ENCODE assay signal across 8 cellular contexts in the genomic region with DNA sequence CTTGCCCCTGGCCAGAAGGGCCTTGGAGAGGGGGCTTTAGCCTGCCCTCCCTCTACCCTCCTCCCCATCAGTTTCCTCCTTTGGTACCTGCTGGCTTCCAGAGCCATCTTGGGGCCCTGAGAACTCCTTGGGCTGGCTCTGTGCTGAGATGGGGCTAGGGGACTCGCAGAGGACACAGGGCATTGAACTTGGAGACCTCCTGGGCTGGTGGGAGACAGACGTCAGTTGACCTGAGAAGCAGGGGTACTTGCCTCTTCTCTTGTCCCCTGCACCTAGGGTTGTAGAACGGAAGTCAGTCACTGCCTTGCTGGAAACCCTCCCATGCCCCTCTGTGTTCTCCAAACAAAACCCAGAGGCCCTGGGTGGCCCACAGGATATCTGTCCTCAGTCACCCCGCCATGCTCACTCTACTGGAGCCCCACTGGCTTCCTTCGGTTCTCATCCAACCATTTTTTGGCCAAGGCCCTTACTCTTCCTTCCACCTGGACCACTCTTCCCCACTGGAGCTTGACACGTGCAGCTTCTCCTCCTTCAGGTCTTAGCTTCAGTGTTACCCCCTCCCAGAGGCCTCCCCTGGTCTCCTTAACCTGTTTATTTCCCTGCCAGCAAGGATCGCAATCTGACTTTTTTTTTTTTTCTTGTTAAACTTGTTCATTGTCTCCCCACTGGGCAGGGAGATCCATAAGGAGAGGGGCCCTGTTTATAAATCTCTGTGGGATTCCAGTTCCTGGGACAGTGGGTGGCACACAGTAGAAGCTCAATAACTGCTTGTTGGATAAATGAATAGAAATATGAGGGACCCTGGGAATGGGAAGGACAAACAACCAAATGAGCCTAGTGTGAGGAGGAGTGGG. TPM values are rescaled to one million over a fixed set of nuclear protein-coding genes. Genes with fewer than 3 reads are reported as not detected.
DNase-seq lines count a peak whose midpoint lies in the region; ATAC-seq and TF ChIP-seq lines count a peak whose summit lies in the region.

No MANE protein-coding gene starts in this region.

- intact Hi-C loops in left ventricle myocardium inferior (cut with micrococcal nuclease) (no loop called here), cardiac septum (cut with DNase I) (loop anchor here (2.0 to 5.0 kb wide), 3 partner anchors 53 to 134 kb away; partner anchors contain the start of genes CSNK2A1 and TBC1D20)

- H3K27ac ChIP-seq in left ventricle myocardium inferior (replicated peaks) (peak overlapping the region; percentile 96), hepatocyte (peak overlapping the region; percentile 99)

- ATAC-seq in HG03354 (IDR thresholded peaks at IDR 0.05; ENCODE audit: poor library complexity, severe bottlenecking, unreplicated experiment) (peak; percentile 31), GM18870 (IDR thresholded peaks at IDR 0.05; ENCODE audit: unreplicated experiment) (no peak)
- peak; percentile 24 for ATAC-seq in activated CD8-positive, alpha-beta T cell treated with anti-CD3 and anti-CD28 coated beads, Interleukin-2, amount 10 ng/mL, durations not matched to agents 7 days and 5 days

- peaks cover 5% of the 10 kb centered on the region for H4K20me1 ChIP-seq in hepatocyte (ENCODE audit: insufficient read depth, poor library complexity, severe bottlenecking)

- peak overlapping the region; percentile 95 for H3K27ac Mint-ChIP-seq in activated CD8-positive, alpha-beta T cell treated with anti-CD3 and anti-CD28 coated beads, Interleukin-2, amount 10 ng/mL, durations not matched to agents 7 days and 5 days

- H3K4me1 ChIP-seq in left ventricle myocardium inferior, result peaks cover 34% of the 10 kb centered on the region
- peaks cover 16% of the 10 kb centered on the region for H3K4me1 ChIP-seq in hepatocyte (ENCODE audit: insufficient read depth)

- no peak for TF ChIP-seq CTCF in left ventricle myocardium inferior (IDR thresholded peaks at IDR 0.05; ENCODE audit: borderline replicate concordance)
- TF ChIP-seq CTCF in hepatocyte (IDR thresholded peaks at IDR 0.05; ENCODE audit: poor library complexity), result no peak

- 21% methylated on average over 7 of the region's 7 CpGs for WGBS in hepatocyte (ENCODE audit: low lambda C conversion rate, missing lambda C conversion rate)

- H3K4me1 Mint-ChIP-seq in activated CD8-positive, alpha-beta T cell treated with anti-CD3 and anti-CD28 coated beads, Interleukin-2, amount 10 ng/mL, durations not matched to agents 7 days and 5 days (ENCODE audit: low read depth), result peaks cover 62% of the 10 kb centered on the region

- H3K9me2 ChIP-seq in hepatocyte (replicated peaks; ENCODE audit: insufficient read depth), result no peaks in the 10 kb centered on the region

- H3K4me3 ChIP-seq in left ventricle myocardium inferior (peak overlapping the region; percentile 76), hepatocyte (peak overlapping the region; percentile 86)

- peaks cover 44% of the 10 kb centered on the region for H3K36me3 Mint-ChIP-seq in activated CD8-positive, alpha-beta T cell treated with anti-CD3 and anti-CD28 coated beads, Interleukin-2, amount 10 ng/mL, durations not matched to agents 7 days and 5 days (ENCODE audit: low read depth)

- CTCF ChIA-PET in activated CD8-positive, alpha-beta T cell treated with anti-CD3 and anti-CD28 coated beads, Interleukin-2, amount 10 ng/mL, durations not matched to agents 7 days and 5 days (lab: Charles Lee), result interaction anchor here (1.0 to 1.9 kb wide), 4 partner anchors 28 to 56 kb away, joined by 3 to 9 read pairs (median 4); partner anchors contain the start of gene TRIB3

- H3K27me3 Mint-ChIP-seq in activated CD8-positive, alpha-beta T cell treated with anti-CD3 and anti-CD28 coated beads, Interleukin-2, amount 10 ng/mL, durations not matched to agents 7 days and 5 days (ENCODE audit: low read depth), result no peaks in the 10 kb centered on the region

- peaks cover 57% of the 10 kb centered on the region for H3K79me2 ChIP-seq in hepatocyte

- H3K9me3 ChIP-seq in left ventricle myocardium inferior (replicated peaks) (no peaks in the 10 kb centered on the region), hepatocyte (ENCODE audit: low read depth) (no peaks in the 10 kb centered on the region)

- peak overlapping the region; percentile 97 for H3K4me2 ChIP-seq in hepatocyte

- DNase-seq in left ventricle myocardium inferior (no peak), cardiac septum (ENCODE audit: low spot score) (no peak), hepatocyte (ENCODE audit: low spot score) (no peak), T-helper 9 cell (no peak)
- DNase-seq in activated CD8-positive, alpha-beta T cell treated with anti-CD3 and anti-CD28 coated beads, Interleukin-2, amount 10 ng/mL, durations not matched to agents 7 days and 5 days, result peak; percentile 55
- peak; percentile 19 for DNase-seq in stimulated activated CD4-positive, alpha-beta T cell treated with anti-CD3 and anti-CD28 coated beads, Interleukin-1b, Interleukin-23, amount 100 ng/mL, for 48 hours

- H3K27me3 ChIP-seq in left ventricle myocardium inferior (ENCODE audit: low read depth) (no peaks in the 10 kb centered on the region), hepatocyte (no peaks in the 10 kb centered on the region)

- peak overlapping the region; percentile 98 for H3K4me3 Mint-ChIP-seq in activated CD8-positive, alpha-beta T cell treated with anti-CD3 and anti-CD28 coated beads, Interleukin-2, amount 10 ng/mL, durations not matched to agents 7 days and 5 days

- peak overlapping the region; percentile 64 for H2AFZ ChIP-seq in hepatocyte

- no peaks in the 10 kb centered on the region for H3K9me3 Mint-ChIP-seq in activated CD8-positive, alpha-beta T cell treated with anti-CD3 and anti-CD28 coated beads, Interleukin-2, amount 10 ng/mL, durations not matched to agents 7 days and 5 days (ENCODE audit: insufficient read depth)

- H3K36me3 ChIP-seq in left ventricle myocardium inferior, result peaks cover 23% of the 10 kb centered on the region
- H3K36me3 ChIP-seq in hepatocyte (replicated peaks; ENCODE audit: insufficient read depth, low read depth), result peaks cover 3% of the 10 kb centered on the region

- POLR2A ChIA-PET in activated CD8-positive, alpha-beta T cell treated with anti-CD3 and anti-CD28 coated beads, Interleukin-2, amount 10 ng/mL, durations not matched to agents 7 days and 5 days (lab: Charles Lee), result interaction anchor here (0.6 to 1.4 kb wide), 5 partner anchors 13 to 53 kb away, joined by 3 to 5 read pairs (median 3); partner anchors contain the start of gene TBC1D20

RNA-seq across cellular contexts. Expression of gene RBCK1, which starts 1.0 kb away (rescaled TPM):
- total RNA-seq in left ventricle myocardium inferior, result 49.7 TPM
- total RNA-seq in cardiac septum, result 44.3 TPM
- total RNA-seq in activated CD8-positive, alpha-beta T cell treated with anti-CD3 and anti-CD28 coated beads, Interleukin-2, amount 10 ng/mL, durations not matched to agents 7 days and 5 days, result 100 to 1,000 TPM; 135 to 149 TPM
- total RNA-seq in hepatocyte, result 56.8 and 76.4 TPM in 2 replicates
- 80.8 and 90.1 TPM in 2 replicates for polyA plus RNA-seq in hepatocyte

RNA-seq across cellular contexts. Expression of gene TRIB3, which starts 28.5 kb away (rescaled TPM):
- total RNA-seq in left ventricle myocardium inferior (0.69 TPM), cardiac septum (1.3 TPM), hepatocyte (39.2 and 47.5 TPM in 2 replicates)
- 10 to 100 TPM; 32.6 to 32.8 TPM for total RNA-seq in activated CD8-positive, alpha-beta T cell treated with anti-CD3 and anti-CD28 coated beads, Interleukin-2, amount 10 ng/mL, durations not matched to agents 7 days and 5 days
- 43.7 and 45.9 TPM in 2 replicates for polyA plus RNA-seq in hepatocyte

RNA-seq across cellular contexts. Expression of gene TBC1D20, which starts 53.3 kb away (rescaled TPM):
- 23.0 TPM for total RNA-seq in left ventricle myocardium inferior
- total RNA-seq in cardiac septum, result 26.5 TPM
- total RNA-seq in activated CD8-positive, alpha-beta T cell treated with anti-CD3 and anti-CD28 coated beads, Interleukin-2, amount 10 ng/mL, durations not matched to agents 7 days and 5 days, result 10 to 100 TPM; 30.1 to 30.7 TPM
- 29.3 and 32.8 TPM in 2 replicates for total RNA-seq in hepatocyte
- 33.9 and 35.8 TPM in 2 replicates for polyA plus RNA-seq in hepatocyte

Comparison
In these comparisons a context has a peak if more than half of its experiments do, and no peak if none do; other contexts are left out.
1. DNase-seq: peak in activated CD8-positive, alpha-beta T cell treated with anti-CD3 and anti-CD28 coated beads, Interleukin-2, amount 10 ng/mL, durations not matched to agents 7 days and 5 days (single experiment) and stimulated activated CD4-positive, alpha-beta T cell treated with anti-CD3 and anti-CD28 coated beads, Interleukin-1b, Interleukin-23, amount 100 ng/mL, for 48 hours (single experiment); none in left ventricle myocardium inferior (single experiment), cardiac septum (single experiment), hepatocyte (single experiment) and T-helper 9 cell (single experiment).
2. RNA of gene TRIB3, which starts 28.5 kb away (total RNA-seq): 39.2 to 47.5 TPM in hepatocyte and 32.6 to 32.8 TPM in activated CD8-positive, alpha-beta T cell treated with anti-CD3 and anti-CD28 coated beads, Interleukin-2, amount 10 ng/mL, durations not matched to agents 7 days and 5 days; 1.3 TPM in cardiac septum (single experiment) and 0.69 TPM in left ventricle myocardium inferior (single experiment); every median in the first group is over 10 times any median in the second.